ENCODE assay signal across 21 cellular contexts in the genomic region with DNA sequence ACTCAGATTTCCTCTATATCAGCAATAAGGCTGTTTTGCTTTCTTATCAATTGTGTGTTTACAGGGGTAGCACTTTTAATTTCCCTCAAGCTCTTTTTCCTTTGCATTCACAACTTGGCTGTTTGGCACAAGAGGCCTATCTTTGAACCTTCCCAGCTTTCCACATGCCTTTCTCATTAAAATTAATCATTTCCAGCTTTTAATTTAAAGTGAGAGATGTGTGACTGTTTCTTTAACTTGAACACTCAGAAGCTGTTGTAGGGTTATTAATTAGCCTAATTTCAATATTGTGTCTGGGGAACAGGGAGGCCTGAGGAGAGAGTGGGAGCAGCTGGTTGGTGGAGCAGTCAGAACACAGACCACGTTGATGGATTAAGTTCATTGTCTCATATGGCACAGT. TPM values are rescaled to one million over a fixed set of nuclear protein-coding genes. Genes with fewer than 3 reads are reported as not detected.
DNase-seq lines count a peak whose midpoint lies in the region; ATAC-seq and TF ChIP-seq lines count a peak whose summit lies in the region.
"Had no signal": no experiment of that assay in that cellular context is flagged by ENCODE, and none has a peak within 500 bp of the region (broad histone marks: within the 10 kb centered on the region; RNA-seq: fewer than 3 reads in every experiment).

No MANE protein-coding gene starts in this region.

- H3K27ac Mint-ChIP-seq in activated T-cell treated with anti-CD3 and anti-CD28 coated beads, Interleukin-2, amount 50 U/mL, for 72 hours: peak overlapping the region; percentile 83
- H3K27ac Mint-ChIP-seq in activated naive CD8-positive, alpha-beta T cell treated with anti-CD3 and anti-CD28 coated beads for 36 hours: peak overlapping the region; percentile 61
- peak overlapping the region; percentile 56 to 86 (median 76) for H3K27ac Mint-ChIP-seq in immature natural killer cell
- H3K27ac Mint-ChIP-seq in type B pancreatic cell: no peak overlapping the region
- H3K27ac Mint-ChIP-seq: B cell, neural progenitor cell had no signal

- no peak for DNase-seq in activated T-cell treated with anti-CD3 and anti-CD28 coated beads, Interleukin-2, amount 50 U/mL, for 72 hours
- no peak for DNase-seq in activated T-cell treated with anti-CD3 and anti-CD28 coated beads, Interleukin-2, amount 50 U/mL, for 48 hours
- DNase-seq in activated naive CD8-positive, alpha-beta T cell treated with anti-CD3 and anti-CD28 coated beads for 36 hours: no peak
- no peak for DNase-seq in immature natural killer cell
- DNase-seq in type B pancreatic cell (ENCODE audit: extremely low spot score, unreplicated experiment): no peak
- no peak for DNase-seq in middle frontal gyrus (ENCODE audit: extremely low spot score, low spot score)
- DNase-seq in HuH-7.5 (ENCODE audit: low spot score): no peak
- DNase-seq in activated CD4-positive, CD25-positive, alpha-beta regulatory T cell (lab: John Stamatoyannopoulos, UW): no peak
- DNase-seq: activated CD4-positive, alpha-beta T cell treated with anti-CD3 and anti-CD28 coated beads, Interleukin-2, amount 50 U/mL, for 48 hours; activated naive CD4-positive, alpha-beta T cell; activated T-cell treated with anti-CD3 and anti-CD28 coated beads for 4 hours; central memory CD4-positive, alpha-beta T cell; foreskin fibroblast; H7; mesendoderm; NCI-H1436 treated with DMSO at 0.1 percent for 48 hours; Right ventricle myocardium superior; sigmoid colon; trophoblast cell had no signal

- peaks cover 43% of the 10 kb centered on the region for H3K4me1 Mint-ChIP-seq in activated T-cell treated with anti-CD3 and anti-CD28 coated beads, Interleukin-2, amount 50 U/mL, for 72 hours (ENCODE audit: low read depth)
- H3K4me1 Mint-ChIP-seq in activated naive CD8-positive, alpha-beta T cell treated with anti-CD3 and anti-CD28 coated beads for 36 hours: peaks cover 45% of the 10 kb centered on the region
- peaks cover 61 to 84% of the 10 kb centered on the region in 2 donors for H3K4me1 Mint-ChIP-seq in immature natural killer cell
- H3K4me1 Mint-ChIP-seq in type B pancreatic cell (ENCODE audit: unreplicated experiment): peaks cover 12% of the 10 kb centered on the region

- ATAC-seq in activated T-cell treated with anti-CD3 and anti-CD28 coated beads, Interleukin-2, amount 50 U/mL, for 72 hours (replicated peaks in 1 of 2): no peak

- H3K4me3 Mint-ChIP-seq in activated T-cell treated with anti-CD3 and anti-CD28 coated beads, Interleukin-2, amount 50 U/mL, for 72 hours: no peak overlapping the region
- H3K4me3 Mint-ChIP-seq in activated naive CD8-positive, alpha-beta T cell treated with anti-CD3 and anti-CD28 coated beads for 36 hours: no peak overlapping the region
- H3K4me3 Mint-ChIP-seq in immature natural killer cell: no peak overlapping the region
- H3K4me3 Mint-ChIP-seq in type B pancreatic cell: peak overlapping the region; percentile 32
- H3K4me3 Mint-ChIP-seq: B cell, neural progenitor cell had no signal

- H3K9me3 Mint-ChIP-seq in activated T-cell treated with anti-CD3 and anti-CD28 coated beads, Interleukin-2, amount 50 U/mL, for 72 hours: peaks cover 0 to 2% of the 10 kb centered on the region in 2 donors
- H3K9me3 Mint-ChIP-seq in activated naive CD8-positive, alpha-beta T cell treated with anti-CD3 and anti-CD28 coated beads for 36 hours: no peaks in the 10 kb centered on the region
- H3K9me3 Mint-ChIP-seq in immature natural killer cell: no peaks in the 10 kb centered on the region
- peaks cover 6% of the 10 kb centered on the region for H3K9me3 Mint-ChIP-seq in type B pancreatic cell

- TF ChIP-seq CTCF in type B pancreatic cell (conservative IDR thresholded peaks at IDR 0.05): no peak

- peaks cover 9 to 14% of the 10 kb centered on the region in 2 donors for H3K36me3 Mint-ChIP-seq in activated T-cell treated with anti-CD3 and anti-CD28 coated beads, Interleukin-2, amount 50 U/mL, for 72 hours (ENCODE audit: insufficient read depth in 2 of 2)
- peaks cover 34% of the 10 kb centered on the region for H3K36me3 Mint-ChIP-seq in activated naive CD8-positive, alpha-beta T cell treated with anti-CD3 and anti-CD28 coated beads for 36 hours
- peaks cover 15 to 23% (median 20%) of the 10 kb centered on the region in 3 donors for H3K36me3 Mint-ChIP-seq in immature natural killer cell
- H3K36me3 Mint-ChIP-seq in type B pancreatic cell: peaks cover 31% of the 10 kb centered on the region

- H3K27me3 Mint-ChIP-seq in activated T-cell treated with anti-CD3 and anti-CD28 coated beads, Interleukin-2, amount 50 U/mL, for 72 hours (ENCODE audit: low read depth): no peaks in the 10 kb centered on the region
- H3K27me3 Mint-ChIP-seq in activated naive CD8-positive, alpha-beta T cell treated with anti-CD3 and anti-CD28 coated beads for 36 hours: no peaks in the 10 kb centered on the region
- H3K27me3 Mint-ChIP-seq in immature natural killer cell (ENCODE audit: low read depth in 3 of 3) (peaks cover 2 to 8% (median 7%) of the 10 kb centered on the region in 3 donors), type B pancreatic cell (no peaks in the 10 kb centered on the region)
- H3K27me3 Mint-ChIP-seq: B cell had no signal

RNA-seq across cellular contexts. Expression of a gene that starts 4.7 kb away (rescaled TPM):
- 10 to 100 TPM; 49.2 to 52.3 TPM for total RNA-seq in activated T-cell treated with anti-CD3 and anti-CD28 coated beads, Interleukin-2, amount 50 U/mL, for 72 hours
- 10 to 100 TPM; 40.2 to 47.0 TPM for total RNA-seq in activated naive CD8-positive, alpha-beta T cell treated with anti-CD3 and anti-CD28 coated beads for 36 hours
- polyA plus RNA-seq in immature natural killer cell: 10 to 100 TPM; 30.3 to 53.8 (median 48.1) TPM
- 22.3 and 34.4 TPM in 2 replicates for total RNA-seq in type B pancreatic cell (ENCODE audit: low replicate concordance)
